In genomic region chr22:19568337-19569311, GRCh38 we compare ENCODE assay signal across 11 cellular contexts. TPM values are rescaled to one million over a fixed set of nuclear protein-coding genes. Genes with fewer than 3 reads are reported as not detected.
A peak's percentile ranks its signal among the peaks of the same experiment; 100 is the strongest.
DNase-seq lines count a peak whose midpoint lies in the region; ATAC-seq, FAIRE-seq and TF ChIP-seq lines count a peak whose summit lies in the region.
"Had no signal": no experiment of that assay in that cellular context is flagged by ENCODE, and none has a peak within 500 bp of the region (broad histone marks: within the 10 kb centered on the region; RNA-seq: fewer than 3 reads in every experiment).

No MANE protein-coding gene starts in this region.

- 85% methylated on average over 2 of the region's 9 CpGs; no CpG with 5 or more reads in 1 of the 2 experiments for WGBS in IMR-90 (ENCODE audit: extremely low coverage in 2 of 2, insufficient read length in 1 of 2), 2 experiments
- 40% methylated on average over 9 of the region's 9 CpGs for WGBS in GM12878 (ENCODE audit: insufficient coverage, insufficient replicate concordance, low lambda C conversion rate, missing lambda C conversion rate)
- 63 to 66% methylated on average over 9 of the region's 9 CpGs for WGBS in pancreas, 2 donors

- H3K79me2 ChIP-seq in GM12878 (ENCODE audit: control insufficient read depth, insufficient read depth, low read length): no peaks in the 10 kb centered on the region

- TF ChIP-seq RAD21 in IMR-90 (IDR thresholded peaks at IDR 0.05; ENCODE audit: low read length): no peak
- no peak for TF ChIP-seq RAD21 in GM12878 (IDR thresholded peaks at IDR 0.05; ENCODE audit: insufficient read depth, low read depth, low read length)

- H2BK15ac ChIP-seq in IMR-90 (ENCODE audit: low read depth, low read length): no peak overlapping the region

- H3K14ac ChIP-seq in IMR-90 (replicated peaks; ENCODE audit: low read depth, low read length): no peak overlapping the region

- H3K27ac ChIP-seq in IMR-90 (ENCODE audit: insufficient read depth, low read length): no peak overlapping the region
- no peak overlapping the region for H3K27ac ChIP-seq in GM12878 (ENCODE audit: control insufficient read depth, insufficient read depth)
- H3K27ac ChIP-seq in pancreas: no peak overlapping the region
- H3K27ac ChIP-seq: prostate gland, SJSA1 had no signal

- in situ Hi-C loops in IMR-90 (cut with MboI; ENCODE audit: low sequenced_read_pairs): no loop called here
- in situ Hi-C loops in GM12878 (cut with MboI): loop anchor here (5.0 kb wide), 1 partner anchor 51 kb away; no protein-coding TSS in a partner anchor

- H3K36me3 ChIP-seq in IMR-90 (ENCODE audit: control insufficient read depth, insufficient read depth, low read length) (no peaks in the 10 kb centered on the region), GM12878 (ENCODE audit: control insufficient read depth in 2 of 2, insufficient read depth in 2 of 2, low read length in 1 of 2) (no peaks in the 10 kb centered on the region), pancreas (no peaks in the 10 kb centered on the region)
- H3K36me3 ChIP-seq: prostate gland, SJSA1 had no signal

- no peak overlapping the region for H3K4me3 ChIP-seq in IMR-90 (ENCODE audit: insufficient read depth, low read depth, low read length)
- H3K4me3 ChIP-seq in GM12878: no peak overlapping the region
- H3K4me3 ChIP-seq in pancreas: no peak overlapping the region
- H3K4me3 ChIP-seq: prostate gland, SJSA1 had no signal

- RAD21 ChIA-PET in GM12878 (lab: Charles Lee; ENCODE audit: unreplicated experiment): no interaction called here

- H3K4me2 ChIP-seq in IMR-90 (ENCODE audit: low read depth, low read length) (no peak overlapping the region), GM12878 (ENCODE audit: control insufficient read depth, insufficient read depth) (no peak overlapping the region)

- no TSS peak for BruUV-seq in IMR-90 (replicated peaks; lab: Mats Ljungman, UMichigan)
- BruUV-seq in GM12878 (replicated peaks; lab: Mats Ljungman, UMichigan): no TSS peak

- H3K9me3 ChIP-seq in IMR-90 (ENCODE audit: control insufficient read depth, insufficient read depth, low read length) (no peaks in the 10 kb centered on the region), GM12878 (replicated peaks; ENCODE audit: control insufficient read depth, insufficient read depth, low read length) (no peaks in the 10 kb centered on the region; the same call in 2 of the 3 replicates), pancreas (no peaks in the 10 kb centered on the region)
- H3K9me3 ChIP-seq: prostate gland, SJSA1 had no signal

- H3K4me1 ChIP-seq in IMR-90 (ENCODE audit: control insufficient read depth, insufficient read depth, low read length): peaks cover 12% of the 10 kb centered on the region
- H3K4me1 ChIP-seq in GM12878 (ENCODE audit: control insufficient read depth, insufficient read depth, low read length): no peaks in the 10 kb centered on the region
- H3K4me1 ChIP-seq in pancreas: no peaks in the 10 kb centered on the region
- H3K4me1 ChIP-seq: prostate gland had no signal

- no peak overlapping the region for H2AK5ac ChIP-seq in IMR-90 (ENCODE audit: low read depth, low read length)

- H3K79me1 ChIP-seq in IMR-90 (ENCODE audit: low read depth in 1 of 2, low read length in 2 of 2): no peaks in the 10 kb centered on the region

- H3K4ac ChIP-seq in IMR-90 (ENCODE audit: low read depth, low read length): 0 out of 2 replicates have a peak overlapping the region, but pooled peaks have one; percentile 6

- H3K27me3 ChIP-seq in IMR-90 (ENCODE audit: control insufficient read depth, insufficient read depth, low read length): peaks cover 8% of the 10 kb centered on the region
- no peaks in the 10 kb centered on the region for H3K27me3 ChIP-seq in GM12878 (replicated peaks in 1 of 2; ENCODE audit: control insufficient read depth in 2 of 2, insufficient read depth in 2 of 2, low read length in 1 of 2)
- H3K27me3 ChIP-seq in pancreas: no peaks in the 10 kb centered on the region
- H3K27me3 ChIP-seq: SJSA1 had no signal

- FAIRE-seq in GM12878 (lab: Jason Lieb, UNC): no peak
- no peak for FAIRE-seq in pancreas (lab: Jason Lieb, UNC)

- no peak overlapping the region for H4K8ac ChIP-seq in IMR-90 (ENCODE audit: low read depth in 2 of 2, low read length in 2 of 2)

- intact Hi-C loops in IMR-90 (cut with micrococcal nuclease): no loop called here
- intact Hi-C loops in GM12878 (cut with micrococcal nuclease; ENCODE audit: unreplicated experiment): no loop called here
- intact Hi-C loops in pancreas (cut with DNase I): no loop called here

- TF ChIP-seq CTCF in AG09319 (IDR thresholded peaks at IDR 0.05; ENCODE audit: low read depth, low read length) (no peak), IMR-90 (conservative IDR thresholded peaks at IDR 0.05; ENCODE audit: low read depth, low read length) (no peak), GM12878 (IDR thresholded peaks at IDR 0.05 in 2 of 3, conservative IDR thresholded peaks at IDR 0.05 in 1 of 3; ENCODE audit: control insufficient read depth in 2 of 3, extremely low read depth in 1 of 3, insufficient read depth in 1 of 3, low read depth in 3 of 3, low read length in 3 of 3) (no peak), pancreas (IDR thresholded peaks at IDR 0.05) (no peak)

- H3K9ac ChIP-seq in IMR-90 (ENCODE audit: low read depth, low read length): no peak overlapping the region
- H3K9ac ChIP-seq in GM12878 (ENCODE audit: control insufficient read depth, insufficient read depth, low read length): no peak overlapping the region

- no peak overlapping the region for H3K56ac ChIP-seq in IMR-90 (ENCODE audit: extremely low read depth, insufficient read depth, low read length)

- no peak overlapping the region for H4K5ac ChIP-seq in IMR-90 (ENCODE audit: low read depth, low read length)

- dilution Hi-C loops in IMR-90 (cut with HindIII; ENCODE audit: low sequenced_read_pairs, unreplicated experiment): no loop called here

- POLR2A ChIA-PET in IMR-90 (lab: Charles Lee; ENCODE audit: unreplicated experiment): interaction anchor here (0.7 kb wide), 1 partner anchor 143 kb away, joined by 6 read pairs; no protein-coding TSS in a partner anchor
- POLR2A ChIA-PET in GM12878 (lab: Charles Lee): no interaction called here

- H2BK20ac ChIP-seq in IMR-90 (ENCODE audit: low read depth, low read length): no peak overlapping the region

- CTCF ChIA-PET in IMR-90 (lab: Yijun Ruan, JAX): no interaction called here
- CTCF ChIA-PET in GM12878 (lab: Yijun Ruan, JAX): interaction anchor here (1.0 to 1.3 kb wide), 2 partner anchors 14 to 63 kb away, joined by 3 to 4 read pairs; no protein-coding TSS in a partner anchor

- TF ChIP-seq EP300 in GM12878 (IDR thresholded peaks at IDR 0.05; ENCODE audit: borderline replicate concordance in 1 of 2, control insufficient read depth in 1 of 2, low read depth in 2 of 2, low read length in 2 of 2): no peak

- no peak overlapping the region for H3K23ac ChIP-seq in IMR-90 (ENCODE audit: low read depth, low read length)

- H2AK9ac ChIP-seq in IMR-90 (replicated peaks; ENCODE audit: low read depth, low read length, poor library complexity): no peak overlapping the region

- no peak overlapping the region for H2BK120ac ChIP-seq in IMR-90 (ENCODE audit: low read depth, low read length)

- H2AFZ ChIP-seq in IMR-90 (replicated peaks; ENCODE audit: low read length, poor library complexity): peak overlapping the region; percentile 0
- H2AFZ ChIP-seq in GM12878 (ENCODE audit: control insufficient read depth, low read depth, low read length): no peak overlapping the region

- no peak overlapping the region for H2BK5ac ChIP-seq in IMR-90 (ENCODE audit: low read depth, low read length, poor library complexity, severe bottlenecking)

- no peak for TF ChIP-seq POLR2A in IMR-90 (IDR thresholded peaks at IDR 0.05; ENCODE audit: low read depth, low read length)
- no peak for TF ChIP-seq POLR2A in GM12878 (IDR thresholded peaks at IDR 0.05; ENCODE audit: low read depth, low read length)

- H4K20me1 ChIP-seq in IMR-90 (ENCODE audit: insufficient read depth, low read length) (no peaks in the 10 kb centered on the region), GM12878 (ENCODE audit: control insufficient read depth, insufficient read depth) (no peaks in the 10 kb centered on the region)

- no peak overlapping the region for H3K18ac ChIP-seq in IMR-90 (ENCODE audit: low read depth, low read length)

- no peaks in the 10 kb centered on the region; the same call in none of the 2 replicates for H3K9me1 ChIP-seq in IMR-90 (ENCODE audit: insufficient read depth, low read length)

- DNase-seq in AG09319 (ENCODE audit: extremely low read depth, low read depth) (peak; percentile 49), IMR-90 (peak; percentile 95), GM12878 (ENCODE audit: low read depth, low spot score) (no peak), kidney tubule cell (ENCODE audit: low spot score) (peak; percentile 92), COLO829 (ENCODE audit: low spot score) (no peak), pancreas (no peak), GM19240 (ENCODE audit: insufficient read length, low spot score) (no peak)
- no peak for DNase-seq in activated CD8-positive, alpha-beta memory T cell treated with anti-CD3 and anti-CD28 coated beads for 24 hours
- DNase-seq: DMS 273 treated with DMSO at 0.1 percent for 48 hours had no signal

- SMC1A ChIA-PET in GM12878 (lab: Charles Lee; ENCODE audit: uncharacterized antibody, unreplicated experiment): interaction anchor here (1.5 to 1.7 kb wide), 2 partner anchors 66 to 91 kb away, joined by 3 to 4 read pairs; no protein-coding TSS in a partner anchor

- ATAC-seq in IMR-90 (ENCODE audit: low read depth) (peak; percentile 87), GM12878 (peak; percentile 33; the same call in 1 of the 3 replicates), pancreas (no peak)

- H4K91ac ChIP-seq in IMR-90 (ENCODE audit: insufficient read depth, low read depth, low read length): no peak overlapping the region

RNA-seq across cellular contexts. Expression of gene CLDN5, which starts 44.4 kb away (rescaled TPM):
- under 0.01 and 0.18 TPM in 2 replicates for total RNA-seq in IMR-90 (2012; rRNA removed)
- 0.17 and 0.21 TPM in 2 replicates for polyA plus RNA-seq in IMR-90 (2012; rRNA removed)
- 0.35 and 0.71 TPM in 2 replicates for polyA plus RNA-seq in IMR-90 (2012; cell fraction: cytosol; rRNA removed)
- polyA plus RNA-seq in IMR-90 (2012; cell fraction: nucleus; rRNA removed; ENCODE audit: low replicate concordance): 0.17 TPM in 1 of 2 replicates, not detected in the other
- not detected in 2 replicates for total RNA-seq in GM12878 (2013; cell fraction: nucleolus; rRNA removed)
- total RNA-seq in GM12878 (2014; rRNA removed): not detected in 2 replicates
- total RNA-seq in GM12878 (2014; rRNA removed; fragmentation: Illumina TruSeq; extraction: Trizol): not detected in 2 replicates
- 0.15 TPM in 1 of 2 replicates, not detected in the other for total RNA-seq in GM12878 (2021)
- polyA plus RNA-seq in GM12878 (2011; ENCODE audit: low read depth): not detected
- polyA plus RNA-seq in GM12878 (2011; rRNA removed): not detected in 2 replicates
- not detected in 2 replicates for polyA plus RNA-seq in GM12878 (2011; cell fraction: cytosol; rRNA removed)
- polyA plus RNA-seq in GM12878 (2011; cell fraction: nucleus; rRNA removed): not detected in 2 replicates
- not detected in 2 replicates for polyA plus RNA-seq in GM12878 (2012)
- polyA plus RNA-seq in GM12878 (2014; fragmentation: Illumina TruSeq; extraction: Trizol): not detected in 2 replicates
- polyA plus RNA-seq in GM12878 (2014; fragmentation: Nextera tagmentation; extraction: Ambion mirVana): not detected
- polyA plus RNA-seq in GM12878 (2014; rRNA removed): not detected in 2 replicates
- polyA plus RNA-seq in GM12878 (2016; fragmentation: Nextera tagmentation; extraction: Ambion mirVana): not detected
- polyA minus RNA-seq in GM12878 (2011; rRNA and poly(A)+ RNA removed): not detected in 2 replicates
- polyA minus RNA-seq in GM12878 (2011; cell fraction: cytosol; rRNA and poly(A)+ RNA removed): not detected in 2 replicates
- polyA minus RNA-seq in GM12878 (2011; cell fraction: nucleus; rRNA and poly(A)+ RNA removed): not detected in 2 replicates
- total RNA-seq in pancreas: 1 to 10 TPM; 3.5 to 7.7 (median 6.4) TPM
- 10 to 100 TPM; 44.7 to 47.3 TPM for polyA plus RNA-seq in pancreas
- total RNA-seq: SJSA1 had no signal

Comparison
In these comparisons a context has a peak if more than half of its experiments do, and no peak if none do; other contexts are left out.
1. DNase-seq: peak in AG09319 (single experiment), IMR-90 (single experiment) and kidney tubule cell (single experiment); none in GM12878 (single experiment), activated CD8-positive, alpha-beta memory T cell treated with anti-CD3 and anti-CD28 coated beads for 24 hours (single experiment), COLO829 (single experiment), pancreas (0 of 6) and GM19240 (single experiment).
2. ATAC-seq: peak in IMR-90 (single experiment) and GM12878 (single experiment); none in pancreas (0 of 4).